Comparison of ENCODE assay signal across 8 cellular contexts in genomic region chr11:9003573-9004309, GRCh38. TPM values are rescaled to one million over a fixed set of nuclear protein-coding genes. Genes with fewer than 3 reads are reported as not detected.
DNase-seq lines count a peak whose midpoint lies in the region; ATAC-seq lines count a peak whose summit lies in the region.

TSS of gene NRIP3 (minus strand) at chr11:9004001. CDS start at chr11:9003935, 66 bp downstream.

- peaks cover 0 to 1% (median 0%) of the 10 kb centered on the region in 8 donors for H3K9me3 Mint-ChIP-seq in CD4-positive, alpha-beta memory T cell
- H3K9me3 Mint-ChIP-seq in activated T-cell treated with anti-CD3 and anti-CD28 coated beads, Interleukin-2, amount 50 U/mL, for 4 hours = no peaks in the 10 kb centered on the region

- POLR2A ChIA-PET in CD4-positive, alpha-beta memory T cell (lab: Charles Lee; ENCODE audit: partially characterized antibody) = interaction anchor here (0.6 to 2.9 kb wide), 4 partner anchors 12 to 457 kb away, joined by 3 to 14 read pairs (median 3); partner anchors contain the start of genes TMEM9B and ZNF143

- H3K27me3 ChIP-seq in CD4-positive, alpha-beta memory T cell (ENCODE audit: insufficient read depth, low read length) = peaks cover 19% of the 10 kb centered on the region
- peaks cover 8% of the 10 kb centered on the region in 2 donors for H3K27me3 ChIP-seq in muscle layer of colon (ENCODE audit: control insufficient read depth in 1 of 2, insufficient read depth in 2 of 2, low read length in 2 of 2)

- peak within 1 kb of the TSS; percentile 30 to 41 for H3K4me3 ChIP-seq in CD4-positive, alpha-beta memory T cell (ENCODE audit: low read length in 2 of 2)
- peak within 1 kb of the TSS; percentile 64 to 77 for H3K4me3 ChIP-seq in muscle layer of colon (ENCODE audit: low read depth in 1 of 2, low read length in 2 of 2)

- H3K9me3 ChIP-seq in CD4-positive, alpha-beta memory T cell (ENCODE audit: control insufficient read depth in 1 of 2, low read length in 2 of 2) = no peaks in the 10 kb centered on the region
- H3K9me3 ChIP-seq in muscle layer of colon (ENCODE audit: low read length) = no peaks in the 10 kb centered on the region

- peak; percentile 79 to 88 (median 82) for DNase-seq in CD4-positive, alpha-beta memory T cell
- DNase-seq in NOMO-1 treated with dmso at 0.1 percent for 144 hours (lab: John Stamatoyannopoulos, UW; ENCODE audit: unreplicated experiment) = peak; percentile 47
- DNase-seq in activated T-cell treated with anti-CD3 and anti-CD28 coated beads, Interleukin-2, amount 50 U/mL, for 4 hours = peak; percentile 75
- peak; percentile 52 for DNase-seq in stimulated activated CD8-positive, alpha-beta memory T cell treated with anti-CD3 and anti-CD28 coated beads, Interleukin-4, amount 100 ng/mL, for 24 hours (ENCODE audit: low read depth)

- H3K27ac Mint-ChIP-seq in CD4-positive, alpha-beta memory T cell = peak within 1 kb of the TSS; percentile 57 to 87 (median 79)

- ATAC-seq in HG02588 (IDR thresholded peaks at IDR 0.05; ENCODE audit: unreplicated experiment) (peak; percentile 62), esophagus mucosa (peak; percentile 80), HG02623 (IDR thresholded peaks at IDR 0.05; ENCODE audit: unreplicated experiment) (no peak)
- ATAC-seq in activated T-cell treated with anti-CD3 and anti-CD28 coated beads, Interleukin-2, amount 50 U/mL, for 4 hours = peak; percentile 62 to 66

- H3K27me3 Mint-ChIP-seq in CD4-positive, alpha-beta memory T cell = peaks cover 11 to 22% of the 10 kb centered on the region in 2 donors
- peaks cover 43% of the 10 kb centered on the region for H3K27me3 Mint-ChIP-seq in activated T-cell treated with anti-CD3 and anti-CD28 coated beads, Interleukin-2, amount 50 U/mL, for 4 hours (ENCODE audit: low read depth)

- H3K4me1 ChIP-seq in CD4-positive, alpha-beta memory T cell (ENCODE audit: insufficient read depth, low read length) = peaks cover 16% of the 10 kb centered on the region
- H3K4me1 ChIP-seq in muscle layer of colon (ENCODE audit: insufficient read depth, low read length) = peaks cover 7% of the 10 kb centered on the region

- CTCF ChIA-PET in CD4-positive, alpha-beta memory T cell (lab: Charles Lee; ENCODE audit: partially characterized antibody) = interaction anchor here (1.0 to 1.9 kb wide), 5 partner anchors 10 to 134 kb away, joined by 3 to 7 read pairs (median 5); no protein-coding TSS in a partner anchor

- no peak within 1 kb of the TSS for H3K27ac ChIP-seq in CD4-positive, alpha-beta memory T cell (ENCODE audit: low read depth, low read length)
- H3K27ac ChIP-seq in muscle layer of colon (ENCODE audit: low read depth, low read length) = no peak within 1 kb of the TSS

- no peak within 1 kb of the TSS for H3K9ac ChIP-seq in muscle layer of colon (ENCODE audit: low read length)

- H3K36me3 ChIP-seq in CD4-positive, alpha-beta memory T cell (ENCODE audit: insufficient read depth, low read length) = no peaks in the 10 kb centered on the region
- no peaks in the 10 kb centered on the region for H3K36me3 ChIP-seq in muscle layer of colon (ENCODE audit: insufficient read depth, low read length)

- peaks cover 12 to 28% (median 18%) of the 10 kb centered on the region in 4 donors for H3K4me1 Mint-ChIP-seq in CD4-positive, alpha-beta memory T cell
- H3K4me1 Mint-ChIP-seq in activated T-cell treated with anti-CD3 and anti-CD28 coated beads, Interleukin-2, amount 50 U/mL, for 4 hours (ENCODE audit: low read depth) = peaks cover 31% of the 10 kb centered on the region

- no peaks in the 10 kb centered on the region for H3K36me3 Mint-ChIP-seq in CD4-positive, alpha-beta memory T cell
- no peaks in the 10 kb centered on the region for H3K36me3 Mint-ChIP-seq in activated T-cell treated with anti-CD3 and anti-CD28 coated beads, Interleukin-2, amount 50 U/mL, for 4 hours (ENCODE audit: insufficient read depth)

- H3K4me3 Mint-ChIP-seq in CD4-positive, alpha-beta memory T cell = peak within 1 kb of the TSS; percentile 79 to 91 (median 86)
- H3K4me3 Mint-ChIP-seq in activated T-cell treated with anti-CD3 and anti-CD28 coated beads, Interleukin-2, amount 50 U/mL, for 4 hours = peak within 1 kb of the TSS; percentile 78

- intact Hi-C loops in CD4-positive, alpha-beta memory T cell (cut with micrococcal nuclease) = loop anchor here (1.0 to 5.0 kb wide), 3 partner anchors 39 to 309 kb away; partner anchors contain the start of genes AKIP1, TMEM41B and TMEM9B

RNA-seq across cellular contexts. Expression of gene NRIP3, which starts in this region (rescaled TPM):
- 1 to 10 TPM; 1.5 to 1.7 TPM for total RNA-seq in CD4-positive, alpha-beta memory T cell
- under 1 TPM; 0.63 to 0.99 TPM for polyA plus RNA-seq in CD4-positive, alpha-beta memory T cell
- 1 to 10 TPM; 1.9 to 2.4 (median 2.0) TPM for total RNA-seq in activated T-cell treated with anti-CD3 and anti-CD28 coated beads, Interleukin-2, amount 50 U/mL, for 4 hours
- total RNA-seq in esophagus mucosa = 0.80 TPM

Comparison
In these comparisons a context has a peak if more than half of its experiments do, and no peak if none do; other contexts are left out.
1. Peak in ATAC-seq in esophagus mucosa; RNA of the gene not detected or under 1 TPM.